Comparison of ENCODE assay signal across 16 cellular contexts in the genomic region with DNA sequence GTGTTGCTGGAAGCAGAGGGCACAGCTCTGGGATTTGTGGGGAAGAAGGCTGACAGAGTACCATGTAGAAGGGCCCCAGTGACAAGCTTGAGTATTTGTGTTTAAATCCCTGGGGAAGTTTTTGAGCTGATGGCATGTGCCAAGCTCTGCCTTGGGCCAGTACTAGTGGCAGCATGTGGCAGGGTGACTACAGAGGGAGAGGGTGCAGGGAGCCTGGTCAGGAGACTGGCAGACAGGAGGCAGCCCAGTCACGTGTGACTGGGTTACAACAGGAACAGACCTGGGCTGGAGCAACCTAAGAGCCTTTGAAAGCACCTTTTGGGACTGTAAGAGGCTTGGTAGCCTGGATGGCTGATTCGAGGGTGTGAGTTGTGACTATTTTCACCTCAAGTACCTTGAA.
"Had no signal": no experiment of that assay in that cellular context is flagged by ENCODE, and none has a peak within 500 bp of the region (broad histone marks: within the 10 kb centered on the region; RNA-seq: fewer than 3 reads in every experiment).

No MANE protein-coding gene starts in this region.

- H3K4me1 ChIP-seq: vagina had no signal

- H3K36me3 Mint-ChIP-seq: naive thymus-derived CD4-positive, alpha-beta T cell had no signal

- H3K36me3 ChIP-seq: heart left ventricle, neutrophil, tibial artery, upper lobe of left lung, vagina had no signal

- H3K4me1 Mint-ChIP-seq: naive thymus-derived CD4-positive, alpha-beta T cell had no signal

- H3K4me3 Mint-ChIP-seq: endodermal cell; naive thymus-derived CD4-positive, alpha-beta T cell; nephron progenitor cell had no signal

- H3K4me3 ChIP-seq: coronary artery, heart left ventricle, tibial artery, upper lobe of left lung, vagina had no signal

- H3K27ac ChIP-seq: coronary artery, neutrophil, tibial artery, upper lobe of left lung, vagina had no signal

- DNase-seq: effector CD4-positive, alpha-beta T cell; endodermal cell; foreskin melanocyte; hippocampal formation; mammary epithelial cell; naive thymus-derived CD4-positive, alpha-beta T cell; nephron progenitor cell; small intestine; stimulated activated CD4-positive, alpha-beta T cell treated with anti-CD3 and anti-CD28 coated beads, Interleukin-12 subunit alpha, Interleukin-12 subunit beta, amount 100 ng/mL, for 4 hours; stimulated activated naive CD4-positive, alpha-beta T cell treated with Interleukin-2 at 50 U/mL for 16 hours; upper lobe of left lung had no signal

- H3K9me3 ChIP-seq: heart left ventricle, neutrophil, tibial artery, upper lobe of left lung, vagina had no signal

- ATAC-seq: naive thymus-derived CD4-positive, alpha-beta T cell had no signal

- H3K9me3 Mint-ChIP-seq: endodermal cell; naive thymus-derived CD4-positive, alpha-beta T cell; nephron progenitor cell had no signal

- H3K27me3 ChIP-seq: heart left ventricle, tibial artery, upper lobe of left lung, vagina had no signal

- H3K27ac Mint-ChIP-seq: endodermal cell; naive thymus-derived CD4-positive, alpha-beta T cell; nephron progenitor cell had no signal
